In the genomic region with DNA sequence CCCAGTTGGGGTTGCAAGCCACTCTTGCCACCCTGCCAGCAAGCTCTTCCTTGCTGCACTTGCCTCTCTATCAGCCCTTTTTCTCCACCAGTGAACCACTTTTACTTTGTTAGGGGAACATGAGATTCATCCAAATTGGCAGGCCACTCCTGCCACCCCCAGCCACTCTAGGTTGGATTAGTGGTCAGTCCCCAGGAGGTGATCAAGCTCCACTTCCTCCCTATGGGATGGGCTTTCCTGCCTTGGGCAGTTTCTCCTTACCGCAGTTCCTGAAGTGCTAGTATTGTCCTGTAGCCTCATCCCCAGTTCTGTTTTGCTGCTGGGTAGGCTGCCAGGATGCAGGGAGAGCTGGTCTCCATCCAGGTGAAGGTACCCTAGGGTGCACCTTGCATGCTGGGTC, we compare ENCODE assay signal across 15 cellular contexts.
A peak's percentile ranks its signal among the peaks of the same experiment; 100 is the strongest.
DNase-seq lines count a peak whose midpoint lies in the region; ATAC-seq and TF ChIP-seq lines count a peak whose summit lies in the region.
"Had no signal": no experiment of that assay in that cellular context is flagged by ENCODE, and none has a peak within 500 bp of the region (broad histone marks: within the 10 kb centered on the region; RNA-seq: fewer than 3 reads in every experiment).

No MANE protein-coding gene starts in this region.

- peak overlapping the region; percentile 79 for H3K4me3 Mint-ChIP-seq in activated naive CD4-positive, alpha-beta T cell treated with anti-CD3 and anti-CD28 coated beads, Interleukin-2, amount 50 U/mL, for 24 hours
- H3K4me3 Mint-ChIP-seq in Calu3 (ENCODE audit: low read depth, unreplicated experiment), result peak overlapping the region; percentile 40
- H3K4me3 Mint-ChIP-seq in activated naive CD8-positive, alpha-beta T cell, result peak overlapping the region; percentile 75
- H3K4me3 Mint-ChIP-seq in neural crest cell, result no peak overlapping the region
- H3K4me3 Mint-ChIP-seq: endodermal cell had no signal

- H3K9me3 Mint-ChIP-seq in activated naive CD4-positive, alpha-beta T cell treated with anti-CD3 and anti-CD28 coated beads, Interleukin-2, amount 50 U/mL, for 24 hours, result no peaks in the 10 kb centered on the region
- H3K9me3 Mint-ChIP-seq in Calu3 (ENCODE audit: low read depth, unreplicated experiment) (no peaks in the 10 kb centered on the region), neural crest cell (peaks cover 22% of the 10 kb centered on the region)
- H3K9me3 Mint-ChIP-seq in activated naive CD8-positive, alpha-beta T cell (ENCODE audit: low read depth), result no peaks in the 10 kb centered on the region

- no peak for TF ChIP-seq CTCF in Calu3 (IDR thresholded peaks at IDR 0.05; ENCODE audit: unreplicated experiment)
- no peak for TF ChIP-seq CTCF in neural crest cell (conservative IDR thresholded peaks at IDR 0.05)

- CTCF ChIA-PET in Calu3 (lab: Charles Lee), result no interaction called here

- intact Hi-C loops in Calu3 (cut with micrococcal nuclease; ENCODE audit: unreplicated experiment), result no loop called here

- no TSS peak for BruUV-seq in Calu3 (replicated peaks; lab: Mats Ljungman, UMichigan)

- peak overlapping the region; percentile 4 for H3K27ac Mint-ChIP-seq in activated naive CD4-positive, alpha-beta T cell treated with anti-CD3 and anti-CD28 coated beads, Interleukin-2, amount 50 U/mL, for 24 hours
- peak overlapping the region; percentile 7 for H3K27ac Mint-ChIP-seq in Calu3 (ENCODE audit: unreplicated experiment)
- peak overlapping the region; percentile 47 for H3K27ac Mint-ChIP-seq in activated naive CD8-positive, alpha-beta T cell
- peak overlapping the region; percentile 19 for H3K27ac Mint-ChIP-seq in neural crest cell (ENCODE audit: unreplicated experiment)
- H3K27ac Mint-ChIP-seq: endodermal cell had no signal

- peaks cover 17% of the 10 kb centered on the region for H3K4me1 Mint-ChIP-seq in activated naive CD4-positive, alpha-beta T cell treated with anti-CD3 and anti-CD28 coated beads, Interleukin-2, amount 50 U/mL, for 24 hours
- H3K4me1 Mint-ChIP-seq in Calu3 (ENCODE audit: low read depth, unreplicated experiment), result peaks cover 9% of the 10 kb centered on the region
- peaks cover 10% of the 10 kb centered on the region for H3K4me1 Mint-ChIP-seq in activated naive CD8-positive, alpha-beta T cell (ENCODE audit: low read depth)
- no peaks in the 10 kb centered on the region for H3K4me1 Mint-ChIP-seq in neural crest cell
- H3K4me1 Mint-ChIP-seq: endodermal cell had no signal

- H3K36me3 Mint-ChIP-seq in activated naive CD4-positive, alpha-beta T cell treated with anti-CD3 and anti-CD28 coated beads, Interleukin-2, amount 50 U/mL, for 24 hours, result peaks cover 3% of the 10 kb centered on the region
- H3K36me3 Mint-ChIP-seq in Calu3 (ENCODE audit: insufficient read depth, unreplicated experiment) (no peaks in the 10 kb centered on the region), neural crest cell (ENCODE audit: low read depth) (peaks cover 6% of the 10 kb centered on the region)
- peaks cover 3% of the 10 kb centered on the region for H3K36me3 Mint-ChIP-seq in activated naive CD8-positive, alpha-beta T cell

- ATAC-seq in GM21576 (IDR thresholded peaks at IDR 0.05; ENCODE audit: unreplicated experiment) (no peak), HG02970 (IDR thresholded peaks at IDR 0.05; ENCODE audit: low FRiP score, unreplicated experiment) (no peak)

- H3K27me3 Mint-ChIP-seq in activated naive CD4-positive, alpha-beta T cell treated with anti-CD3 and anti-CD28 coated beads, Interleukin-2, amount 50 U/mL, for 24 hours, result peaks cover 13% of the 10 kb centered on the region
- no peaks in the 10 kb centered on the region for H3K27me3 Mint-ChIP-seq in Calu3 (ENCODE audit: unreplicated experiment)
- peaks cover 13% of the 10 kb centered on the region for H3K27me3 Mint-ChIP-seq in activated naive CD8-positive, alpha-beta T cell
- no peaks in the 10 kb centered on the region for H3K27me3 Mint-ChIP-seq in neural crest cell (ENCODE audit: low read depth)

- no peak for DNase-seq in activated naive CD4-positive, alpha-beta T cell (lab: John Stamatoyannopoulos, UW)
- no peak for DNase-seq in Calu3
- no peak for DNase-seq in neural crest cell (ENCODE audit: low read depth, low spot score)
- DNase-seq in activated CD4-positive, CD25-positive, alpha-beta regulatory T cell treated with anti-CD3 and anti-CD28 coated beads, Interleukin-2, amount 50 U/mL, for 72 hours, result no peak
- DNase-seq: activated CD4-positive, alpha-beta T cell treated with anti-CD3 and anti-CD28 coated beads for 4 hours; endodermal cell; Kasumi-1; NCI-H524 treated with DMSO at 0.1 percent for 48 hours; SHP77 treated with DMSO at 0.1 percent for 48 hours; stimulated activated CD4-positive, alpha-beta T cell treated with anti-CD3 and anti-CD28 coated beads, Interleukin-2, amount 100 ng/mL, for 24 hours; T-helper 9 cell had no signal
